1 cellular context compared by ENCODE assay signal in genomic region chr21:43718872-43719747, GRCh38.
A peak's percentile ranks its signal among the peaks of the same experiment; 100 is the strongest.
TF ChIP-seq lines count a peak whose summit lies in the region.

Gene PDXK, plus strand, starts transcription at chr21:43719129. Its CDS starts 166 bp downstream, at chr21:43719295.

TF ChIP-seq in HepG2, 621 proteins besides CTCF, POLR2A, EP300 and RAD21 (continued from another document and continues in another):
- peak; percentile 11; the same call in 1 of the 2 replicates for TF ChIP-seq MLXIP (CRISPR knock-in tag; IDR thresholded peaks at IDR 0.05; ENCODE audit: borderline replicate concordance)
- TF ChIP-seq HNRNPH1 (optimal IDR thresholded peaks at IDR 0.05; ENCODE audit: low read depth, low read length), result no peak
- 0 out of 2 replicates have a peak, but pooled peaks have one; percentile 19 for TF ChIP-seq MAZ (IDR thresholded peaks at IDR 0.05; ENCODE audit: borderline replicate concordance, low read depth, low read length)
- TF ChIP-seq MAZ (CRISPR knock-in tag; IDR thresholded peaks at IDR 0.05; ENCODE audit: low read depth), result peak; percentile 35; the same call in 1 of the 2 replicates
- peak; percentile 50 for TF ChIP-seq ZNF263 (CRISPR knock-in tag; IDR thresholded peaks at IDR 0.05)
- TF ChIP-seq HCFC1 (IDR thresholded peaks at IDR 0.05; ENCODE audit: low read depth, low read length), result no peak
- no peak for TF ChIP-seq ARID2 (CRISPR knock-in tag; IDR thresholded peaks at IDR 0.05; ENCODE audit: borderline replicate concordance)
- TF ChIP-seq ZNF260 (CRISPR knock-in tag; IDR thresholded peaks at IDR 0.05; ENCODE audit: borderline replicate concordance, low read depth), result no peak
- TF ChIP-seq ZNF646 (CRISPR knock-in tag; IDR thresholded peaks at IDR 0.05), result no peak
- TF ChIP-seq SRSF9 (IDR thresholded peaks at IDR 0.05; ENCODE audit: borderline replicate concordance, insufficient read depth, low read depth, low read length, poor library complexity, severe bottlenecking), result no peak
- TF ChIP-seq ZSCAN9 (CRISPR knock-in tag; IDR thresholded peaks at IDR 0.05; ENCODE audit: borderline replicate concordance), result no peak
- no peak for TF ChIP-seq RFX5 (IDR thresholded peaks at IDR 0.05; ENCODE audit: low read depth, low read length)
- TF ChIP-seq FLYWCH1 (CRISPR knock-in tag; IDR thresholded peaks at IDR 0.05), result no peak; the same call in 1 of the 2 replicates
- TF ChIP-seq ZSCAN12 (CRISPR knock-in tag; IDR thresholded peaks at IDR 0.05), result no peak
- TF ChIP-seq SOX5 (CRISPR knock-in tag; IDR thresholded peaks at IDR 0.05; ENCODE audit: borderline replicate concordance), result no peak
- no peak for TF ChIP-seq ZNF44 (CRISPR knock-in tag; IDR thresholded peaks at IDR 0.05)
- TF ChIP-seq ZNF30 (CRISPR knock-in tag; IDR thresholded peaks at IDR 0.05), result no peak
- no peak for TF ChIP-seq ZNF567 (CRISPR knock-in tag; IDR thresholded peaks at IDR 0.05; ENCODE audit: borderline replicate concordance)
- no peak for TF ChIP-seq HNF4A (CRISPR knock-in tag; IDR thresholded peaks at IDR 0.05)
- TF ChIP-seq USF2 (IDR thresholded peaks at IDR 0.05; ENCODE audit: low read depth, low read length), result no peak
- no peak for TF ChIP-seq USF2 (CRISPR knock-in tag; IDR thresholded peaks at IDR 0.05; ENCODE audit: borderline replicate concordance)
- peak; percentile 49; the same call in 1 of the 2 replicates for TF ChIP-seq ZNF275 (CRISPR knock-in tag; IDR thresholded peaks at IDR 0.05; ENCODE audit: borderline replicate concordance)
- peak; percentile 37 to 59; a peak in 3 of 4 replicates for TF ChIP-seq MAFK (conservative IDR thresholded peaks at IDR 0.05 in 1 of 2, IDR thresholded peaks at IDR 0.05 in 1 of 2; ENCODE audit: low read length in 2 of 2)
- TF ChIP-seq NR2F1 (CRISPR knock-in tag; IDR thresholded peaks at IDR 0.05), result no peak
- no peak for TF ChIP-seq STAT5B (CRISPR knock-in tag; IDR thresholded peaks at IDR 0.05)
- TF ChIP-seq ZNF414 (CRISPR knock-in tag; IDR thresholded peaks at IDR 0.05), result no peak; the same call in 1 of the 2 replicates
- TF ChIP-seq SMARCE1 (IDR thresholded peaks at IDR 0.05; ENCODE audit: borderline replicate concordance), result no peak
- no peak for TF ChIP-seq ZNF513 (CRISPR knock-in tag; conservative IDR thresholded peaks at IDR 0.05)
- no peak; the same call in 1 of the 2 replicates for TF ChIP-seq NR2F2 (IDR thresholded peaks at IDR 0.05; ENCODE audit: borderline replicate concordance, low read depth)
- no peak for TF ChIP-seq ZSCAN21 (CRISPR knock-in tag; IDR thresholded peaks at IDR 0.05; ENCODE audit: borderline replicate concordance)
- TF ChIP-seq ZNF784 (CRISPR knock-in tag; IDR thresholded peaks at IDR 0.05; ENCODE audit: borderline replicate concordance), result peak; percentile 55; the same call in 1 of the 2 replicates
